Comparison of ENCODE assay signal across 12 cellular contexts in genomic region chr7:120402368-120402767, GRCh38.
DNase-seq lines count a peak whose midpoint lies in the region; ATAC-seq, FAIRE-seq and TF ChIP-seq lines count a peak whose summit lies in the region.
"Had no signal": no experiment of that assay in that cellular context is flagged by ENCODE, and none has a peak within 500 bp of the region (broad histone marks: within the 10 kb centered on the region; RNA-seq: fewer than 3 reads in every experiment).

No MANE protein-coding gene starts in this region.

- H3K27me3 ChIP-seq in kidney epithelial cell (ENCODE audit: control insufficient read depth, insufficient read depth, low read length) = no peaks in the 10 kb centered on the region
- H3K27me3 ChIP-seq in vagina = no peaks in the 10 kb centered on the region
- H3K27me3 ChIP-seq: gastroesophageal sphincter had no signal

- no peak for FAIRE-seq in HTR-8/SVneo (lab: Jason Lieb, UNC)

- H3K36me3 ChIP-seq in kidney epithelial cell (ENCODE audit: control insufficient read depth, insufficient read depth, low read length) = no peaks in the 10 kb centered on the region
- no peaks in the 10 kb centered on the region for H3K36me3 ChIP-seq in vagina
- H3K36me3 ChIP-seq: gastroesophageal sphincter had no signal

- TF ChIP-seq POLR2A in lower leg skin (IDR thresholded peaks at IDR 0.05) = no peak
- TF ChIP-seq POLR2A in vagina (IDR thresholded peaks at IDR 0.05) = no peak

- 27 to 37% methylated on average over 2 of the region's 2 CpGs for WGBS in lower leg skin, 2 donors

- DNase-seq in kidney epithelial cell (ENCODE audit: low read depth) = peak; percentile 35
- DNase-seq in HTR-8/SVneo (ENCODE audit: insufficient read length, low spot score) = no peak
- no peak for DNase-seq in lower leg skin (ENCODE audit: low spot score in 2 of 2)
- no peak for DNase-seq in vagina (ENCODE audit: extremely low spot score in 2 of 2)
- DNase-seq in inferior parietal cortex (ENCODE audit: extremely low spot score) = no peak
- DNase-seq: activated T-cell treated with anti-CD3 and anti-CD28 coated beads, Interleukin-2, amount 50 U/mL, for 48 hours; posterior cingulate gyrus had no signal

- H3K4me3 ChIP-seq in kidney epithelial cell (ENCODE audit: low read depth, low read length) (no peak overlapping the region), lower leg skin (ENCODE audit: low read depth, poor library complexity, severe bottlenecking) (no peak overlapping the region), vagina (no peak overlapping the region)
- H3K4me3 ChIP-seq: gastroesophageal sphincter had no signal

- peak; percentile 62 for ATAC-seq in GM18868 (IDR thresholded peaks at IDR 0.05; ENCODE audit: unreplicated experiment)
- peak; percentile 62 for ATAC-seq in HG02588 (IDR thresholded peaks at IDR 0.05; ENCODE audit: unreplicated experiment)
- peak; percentile 59 for ATAC-seq in HG03575 (IDR thresholded peaks at IDR 0.05; ENCODE audit: extremely low read depth, insufficient number of reproducible peaks, low FRiP score, unreplicated experiment)
- ATAC-seq: gastroesophageal sphincter, Panc1 had no signal

- H3K27ac ChIP-seq in vagina = no peak overlapping the region
- H3K27ac ChIP-seq: gastroesophageal sphincter had no signal

- TF ChIP-seq CTCF in kidney epithelial cell (IDR thresholded peaks at IDR 0.05; ENCODE audit: insufficient read depth, low read length, poor library complexity, severe bottlenecking) (no peak), lower leg skin (IDR thresholded peaks at IDR 0.05) (no peak), vagina (IDR thresholded peaks at IDR 0.05) (no peak)

- H3K9me3 ChIP-seq in vagina = no peaks in the 10 kb centered on the region
- H3K9me3 ChIP-seq: gastroesophageal sphincter had no signal

- H3K4me1 ChIP-seq in vagina = no peaks in the 10 kb centered on the region
- H3K4me1 ChIP-seq: gastroesophageal sphincter had no signal

- intact Hi-C loops in lower leg skin (cut with DNase I; ENCODE audit: low total_unique reads) (no loop called here), vagina (cut with DNase I) (no loop called here)
